In the genomic region with DNA sequence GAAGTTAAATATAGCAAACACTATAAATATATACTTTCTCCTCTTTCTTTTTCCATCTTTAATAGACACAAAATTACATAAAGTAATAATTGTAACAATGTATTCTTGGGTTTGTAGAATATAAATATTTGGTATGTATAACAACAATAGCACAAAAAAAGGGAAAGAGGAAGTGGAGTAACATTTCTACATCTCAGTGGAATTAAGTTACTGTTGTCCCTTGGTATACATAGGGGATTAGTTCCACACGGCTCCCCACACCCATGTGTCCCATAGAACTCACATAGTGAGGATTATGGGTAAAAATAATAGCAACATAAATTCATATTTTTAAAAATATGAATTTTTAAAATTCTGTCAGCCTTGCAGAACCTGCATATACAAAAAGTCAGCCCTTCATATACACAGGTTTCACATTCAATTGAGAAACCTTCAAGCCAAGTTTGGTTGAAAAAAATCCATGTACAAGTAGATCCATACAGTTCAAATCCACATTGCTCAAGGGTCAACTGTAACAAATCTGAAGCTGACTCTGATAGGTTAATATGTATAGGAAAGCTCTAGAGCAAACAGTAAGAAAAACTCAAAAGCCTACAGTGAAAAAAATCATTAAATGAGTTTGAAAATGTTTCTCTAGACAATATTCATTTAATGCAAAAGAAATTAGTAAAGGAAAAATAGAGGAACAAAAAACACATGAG, we compare ENCODE assay signal across 2 cellular contexts.
TF ChIP-seq lines count a peak whose summit lies in the region.

No MANE protein-coding gene starts in this region.

TF ChIP-seq in HepG2, 621 proteins besides CTCF, POLR2A, EP300 and RAD21 (continued from another document):
- TF ChIP-seq, protein P1, sequence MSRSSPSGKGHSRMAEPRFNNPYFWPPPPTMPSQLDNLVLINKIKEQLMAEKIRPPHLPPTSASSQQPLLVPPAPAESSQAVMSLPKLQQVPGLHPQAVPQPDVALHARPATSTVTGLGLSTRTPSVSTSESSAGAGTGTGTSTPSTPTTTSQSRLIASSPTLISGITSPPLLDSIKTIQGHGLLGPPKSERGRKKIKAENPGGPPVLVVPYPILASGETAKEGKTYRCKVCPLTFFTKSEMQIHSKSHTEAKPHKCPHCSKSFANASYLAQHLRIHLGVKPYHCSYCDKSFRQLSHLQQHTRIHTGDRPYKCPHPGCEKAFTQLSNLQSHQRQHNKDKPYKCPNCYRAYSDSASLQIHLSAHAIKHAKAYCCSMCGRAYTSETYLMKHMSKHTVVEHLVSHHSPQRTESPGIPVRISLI (CRISPR knock-in tag; IDR thresholded peaks at IDR 0.05; ENCODE audit: borderline replicate concordance): 0 out of 2 replicates have a peak, but pooled peaks have one; percentile 34
- TF ChIP-seq TBX3 (IDR thresholded peaks at IDR 0.05; ENCODE audit: borderline replicate concordance) (no peak), ZNF20 (CRISPR knock-in tag; IDR thresholded peaks at IDR 0.05) (no peak), HNF4A (CRISPR knock-in tag; IDR thresholded peaks at IDR 0.05) (peak; percentile 38), CEBPG (CRISPR knock-in tag; IDR thresholded peaks at IDR 0.05) (0 out of 2 replicates have a peak, but pooled peaks have one; percentile 16), GATAD1 (CRISPR knock-in tag; IDR thresholded peaks at IDR 0.05) (no peak), SIX4 (CRISPR knock-in tag; IDR thresholded peaks at IDR 0.05) (no peak)
- TF ChIP-seq, protein P2, sequence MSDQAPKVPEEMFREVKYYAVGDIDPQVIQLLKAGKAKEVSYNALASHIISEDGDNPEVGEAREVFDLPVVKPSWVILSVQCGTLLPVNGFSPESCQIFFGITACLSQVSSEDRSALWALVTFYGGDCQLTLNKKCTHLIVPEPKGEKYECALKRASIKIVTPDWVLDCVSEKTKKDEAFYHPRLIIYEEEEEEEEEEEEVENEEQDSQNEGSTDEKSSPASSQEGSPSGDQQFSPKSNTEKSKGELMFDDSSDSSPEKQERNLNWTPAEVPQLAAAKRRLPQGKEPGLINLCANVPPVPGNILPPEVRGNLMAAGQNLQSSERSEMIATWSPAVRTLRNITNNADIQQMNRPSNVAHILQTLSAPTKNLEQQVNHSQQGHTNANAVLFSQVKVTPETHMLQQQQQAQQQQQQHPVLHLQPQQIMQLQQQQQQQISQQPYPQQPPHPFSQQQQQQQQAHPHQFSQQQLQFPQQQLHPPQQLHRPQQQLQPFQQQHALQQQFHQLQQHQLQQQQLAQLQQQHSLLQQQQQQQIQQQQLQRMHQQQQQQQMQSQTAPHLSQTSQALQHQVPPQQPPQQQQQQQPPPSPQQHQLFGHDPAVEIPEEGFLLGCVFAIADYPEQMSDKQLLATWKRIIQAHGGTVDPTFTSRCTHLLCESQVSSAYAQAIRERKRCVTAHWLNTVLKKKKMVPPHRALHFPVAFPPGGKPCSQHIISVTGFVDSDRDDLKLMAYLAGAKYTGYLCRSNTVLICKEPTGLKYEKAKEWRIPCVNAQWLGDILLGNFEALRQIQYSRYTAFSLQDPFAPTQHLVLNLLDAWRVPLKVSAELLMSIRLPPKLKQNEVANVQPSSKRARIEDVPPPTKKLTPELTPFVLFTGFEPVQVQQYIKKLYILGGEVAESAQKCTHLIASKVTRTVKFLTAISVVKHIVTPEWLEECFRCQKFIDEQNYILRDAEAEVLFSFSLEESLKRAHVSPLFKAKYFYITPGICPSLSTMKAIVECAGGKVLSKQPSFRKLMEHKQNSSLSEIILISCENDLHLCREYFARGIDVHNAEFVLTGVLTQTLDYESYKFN (CRISPR knock-in tag; conservative IDR thresholded peaks at IDR 0.05): 0 out of 2 replicates have a peak, but pooled peaks have one; percentile 26
TF ChIP-seq in HepG2: peak in this region for 5.

TF ChIP-seq in SK-N-SH, 30 proteins besides CTCF, POLR2A, EP300 and RAD21 (continued from another document):
- TF ChIP-seq GATA2 (CRISPR knock-in tag; IDR thresholded peaks at IDR 0.05): no peak
- TF ChIP-seq MXI1 (IDR thresholded peaks at IDR 0.05; ENCODE audit: low read depth, low read length): no peak
- TF ChIP-seq SIN3A (IDR thresholded peaks at IDR 0.05; ENCODE audit: borderline replicate concordance, low read depth, low read length): no peak
- TF ChIP-seq FOSL2 (IDR thresholded peaks at IDR 0.05; ENCODE audit: borderline replicate concordance, low read depth): no peak
